8 cellular contexts compared by ENCODE assay signal in the genomic region with DNA sequence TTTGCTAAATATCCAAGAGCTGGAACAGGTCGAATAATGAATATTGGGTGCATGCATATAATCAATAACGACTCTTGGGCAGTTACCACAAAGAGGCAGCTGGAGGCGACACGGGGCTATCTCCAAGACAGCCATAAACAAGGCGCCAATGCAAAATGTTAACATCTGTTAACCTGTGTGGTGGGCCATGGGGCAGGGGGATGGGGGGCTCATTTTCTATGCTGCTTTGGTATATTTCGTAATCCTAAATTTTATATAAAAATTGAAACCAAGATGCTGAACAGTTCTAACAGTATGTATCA. TPM values are rescaled to one million over a fixed set of nuclear protein-coding genes. Genes with fewer than 3 reads are reported as not detected.
DNase-seq lines count a peak whose midpoint lies in the region; ATAC-seq and TF ChIP-seq lines count a peak whose summit lies in the region.

No MANE protein-coding gene starts in this region.

- DNase-seq in stimulated activated naive CD8-positive, alpha-beta T cell treated with anti-CD3 and anti-CD28 coated beads, Interleukin-15, Interleukin-2, amounts not matched to agents 100 U/mL and 50 U/mL, for 24 hours: no peak
- DNase-seq in ascending aorta (ENCODE audit: low spot score in 2 of 2) (no peak), T-helper 9 cell (no peak), sciatic nerve (ENCODE audit: low spot score) (no peak), NCI-H1048 (lab: John Stamatoyannopoulos, UW) (no peak)

- no peaks in the 10 kb centered on the region for H3K9me3 ChIP-seq in ascending aorta
- H3K9me3 ChIP-seq in mesodermal cell (ENCODE audit: control insufficient read depth, low read length): no peaks in the 10 kb centered on the region

- no peaks in the 10 kb centered on the region for H3K9me3 Mint-ChIP-seq in stimulated activated naive CD8-positive, alpha-beta T cell treated with anti-CD3 and anti-CD28 coated beads, Interleukin-15, Interleukin-2, amounts not matched to agents 100 ng/mL and 50 ng/mL, for 24 hours

- intact Hi-C loops in ascending aorta (cut with DNase I): loop anchor here (5.0 kb wide), 1 partner anchor 469 kb away; a partner anchor contains a TSS
- intact Hi-C loops in sciatic nerve (cut with DNase I): no loop called here

- H3K4me3 Mint-ChIP-seq in stimulated activated naive CD8-positive, alpha-beta T cell treated with anti-CD3 and anti-CD28 coated beads, Interleukin-15, Interleukin-2, amounts not matched to agents 100 ng/mL and 50 ng/mL, for 24 hours: peak overlapping the region; percentile 98

- TF ChIP-seq CTCF in ascending aorta (IDR thresholded peaks at IDR 0.05): no peak

- ATAC-seq in stimulated activated naive CD8-positive, alpha-beta T cell treated with anti-CD3 and anti-CD28 coated beads, Interleukin-15, Interleukin-2, amounts not matched to agents 100 U/mL and 50 U/mL, for 24 hours: no peak
- ATAC-seq in GM19035 (IDR thresholded peaks at IDR 0.05; ENCODE audit: unreplicated experiment): no peak
- no peak for ATAC-seq in sciatic nerve

- peaks cover 10 to 38% of the 10 kb centered on the region in 2 donors for H3K4me1 ChIP-seq in ascending aorta
- H3K4me1 ChIP-seq in mesodermal cell (ENCODE audit: control insufficient read depth, insufficient read depth, low read length, poor library complexity, severe bottlenecking): peaks cover 38% of the 10 kb centered on the region

- no peaks in the 10 kb centered on the region for H3K36me3 ChIP-seq in ascending aorta
- peaks cover 12% of the 10 kb centered on the region for H3K36me3 ChIP-seq in mesodermal cell (ENCODE audit: control insufficient read depth, insufficient read depth, low read length)

- peak overlapping the region; percentile 91 to 97 for H3K27ac ChIP-seq in ascending aorta
- H3K27ac ChIP-seq in mesodermal cell (ENCODE audit: low read depth, low read length, severe bottlenecking): peak overlapping the region; percentile 99

- peaks cover 5% of the 10 kb centered on the region for H3K36me3 Mint-ChIP-seq in stimulated activated naive CD8-positive, alpha-beta T cell treated with anti-CD3 and anti-CD28 coated beads, Interleukin-15, Interleukin-2, amounts not matched to agents 100 ng/mL and 50 ng/mL, for 24 hours (ENCODE audit: low read depth)

- WGBS in mesodermal cell (ENCODE audit: insufficient coverage in 2 of 2), 2 experiments: 19 to 42% methylated on average over 3 to 4 of the region's 6 CpGs

- H3K27me3 ChIP-seq in ascending aorta: no peaks in the 10 kb centered on the region

- peak overlapping the region; percentile 76 to 85 for H3K4me3 ChIP-seq in ascending aorta
- peak overlapping the region; percentile 91 for H3K4me3 ChIP-seq in mesodermal cell (ENCODE audit: extremely low read depth, insufficient read depth, low read length, poor library complexity, severe bottlenecking)

- no peaks in the 10 kb centered on the region for H3K27me3 Mint-ChIP-seq in stimulated activated naive CD8-positive, alpha-beta T cell treated with anti-CD3 and anti-CD28 coated beads, Interleukin-15, Interleukin-2, amounts not matched to agents 100 ng/mL and 50 ng/mL, for 24 hours

- peak overlapping the region; percentile 93 for H3K27ac Mint-ChIP-seq in stimulated activated naive CD8-positive, alpha-beta T cell treated with anti-CD3 and anti-CD28 coated beads, Interleukin-15, Interleukin-2, amounts not matched to agents 100 ng/mL and 50 ng/mL, for 24 hours

- H3K4me1 Mint-ChIP-seq in stimulated activated naive CD8-positive, alpha-beta T cell treated with anti-CD3 and anti-CD28 coated beads, Interleukin-15, Interleukin-2, amounts not matched to agents 100 ng/mL and 50 ng/mL, for 24 hours (ENCODE audit: low read depth): peaks cover 68% of the 10 kb centered on the region

RNA-seq across cellular contexts. Expression of a gene that starts 1.3 kb away (rescaled TPM):
- total RNA-seq in ascending aorta (24.1 TPM), sciatic nerve (44.7 TPM)
- 85.4 TPM for polyA plus RNA-seq in mesodermal cell (2013, experiment 1 of 2)
- 69.7 TPM for polyA plus RNA-seq in mesodermal cell (2013, experiment 2 of 2)

RNA-seq across cellular contexts. Expression of a gene that starts 10.7 kb away (rescaled TPM):
- total RNA-seq in ascending aorta (not detected), sciatic nerve (0.36 TPM)
- polyA plus RNA-seq in mesodermal cell (2013, experiment 1 of 2): not detected
- not detected for polyA plus RNA-seq in mesodermal cell (2013, experiment 2 of 2)
